ENCODE assay signal across 8 cellular contexts in the genomic region with DNA sequence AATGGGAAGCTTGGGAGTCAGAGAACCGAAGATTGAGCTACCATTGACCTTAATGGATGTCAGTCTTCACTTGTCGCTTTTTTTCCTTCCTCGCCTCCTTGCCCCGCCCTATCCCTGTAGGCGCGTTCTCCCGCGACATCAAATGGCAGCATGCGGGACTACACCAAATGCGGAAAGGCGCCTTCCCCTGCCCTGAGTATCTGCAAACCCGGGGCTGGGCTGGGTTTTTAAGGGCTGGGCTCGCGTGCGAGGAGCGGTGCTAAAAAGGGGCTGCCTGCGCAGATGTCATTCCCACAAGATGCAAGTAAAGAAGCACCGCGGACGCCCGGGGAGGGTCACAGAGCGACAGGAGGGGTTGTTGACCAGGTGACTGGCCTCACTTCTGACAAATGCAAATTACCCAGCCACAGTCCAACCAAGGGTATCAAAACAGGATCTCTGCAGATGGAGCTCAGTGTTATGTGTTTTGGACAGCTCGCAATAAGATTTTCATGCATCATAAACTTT. TPM values are rescaled to one million over a fixed set of nuclear protein-coding genes. Genes with fewer than 3 reads are reported as not detected.
A peak's percentile ranks its signal among the peaks of the same experiment; 100 is the strongest.
DNase-seq lines count a peak whose midpoint lies in the region; ATAC-seq and TF ChIP-seq lines count a peak whose summit lies in the region.

No MANE protein-coding gene starts in this region.

- no peak for TF ChIP-seq POLR2A in testis (IDR thresholded peaks at IDR 0.05)

- H2AFZ ChIP-seq in MM.1S (ENCODE audit: low read length), result peak overlapping the region; percentile 73

- peak overlapping the region; percentile 72 for H3K9ac ChIP-seq in MM.1S (ENCODE audit: low read length)

- H3K4me3 ChIP-seq in MM.1S (ENCODE audit: low read length), result peak overlapping the region; percentile 63
- peak overlapping the region; percentile 25 to 38 for H3K4me3 ChIP-seq in esophagus (ENCODE audit: low read depth in 1 of 2, low read length in 2 of 2)
- H3K4me3 ChIP-seq in testis, result peak overlapping the region in 1 of 2 donors; percentile 48

- H3K27me3 Mint-ChIP-seq in naive thymus-derived CD8-positive, alpha-beta T cell, result peaks cover 38 to 91% (median 66%) of the 10 kb centered on the region in 5 donors

- peak overlapping the region in 1 of 10 donors; percentile 36 for H3K27ac Mint-ChIP-seq in naive thymus-derived CD8-positive, alpha-beta T cell

- 10% methylated on average over 23 of the region's 23 CpGs for whole genome bisulfite sequencing in esophagus, 2 donors
- WGBS in testis, 2 donors, result 11 to 14% methylated on average over 23 of the region's 23 CpGs

- H3K4me2 ChIP-seq in MM.1S (ENCODE audit: low read depth, low read length), result peak overlapping the region; percentile 72

- DNase-seq in EL, result peak; percentile 62
- peak; percentile 91 for DNase-seq in MM.1S
- DNase-seq in activated CD8-positive, alpha-beta memory T cell treated with anti-CD3 and anti-CD28 coated beads, Interleukin-2, amount 50 U/mL, for 1 hour (ENCODE audit: extremely low read depth), result peak; percentile 1
- DNase-seq in naive thymus-derived CD8-positive, alpha-beta T cell, result peak in 7 of 10 donors; percentile 5 to 70 (median 15)
- DNase-seq in testis, result peak; percentile 75
- no peak for DNase-seq in A172 (ENCODE audit: low spot score)

- H3K4me3 Mint-ChIP-seq in naive thymus-derived CD8-positive, alpha-beta T cell, result peak overlapping the region; percentile 55 to 86 (median 66)

- H3K9me3 ChIP-seq in MM.1S (replicated peaks; ENCODE audit: insufficient read depth, low read length) (no peaks in the 10 kb centered on the region), esophagus (ENCODE audit: control insufficient read depth in 2 of 2, insufficient read depth in 1 of 2, low read depth in 1 of 2, low read length in 1 of 2) (no peaks in the 10 kb centered on the region), testis (no peaks in the 10 kb centered on the region)

- peaks cover 29% of the 10 kb centered on the region for H3K4me1 ChIP-seq in MM.1S (ENCODE audit: low read length)
- peaks cover 0 to 4% of the 10 kb centered on the region in 2 donors for H3K4me1 ChIP-seq in esophagus (ENCODE audit: control insufficient read depth in 2 of 2, insufficient read depth in 2 of 2, low read length in 1 of 2)
- H3K4me1 ChIP-seq in testis, result peaks cover 3% of the 10 kb centered on the region

- TF ChIP-seq CTCF in MM.1S (IDR thresholded peaks at IDR 0.05; ENCODE audit: low read length) (peak; percentile 60), testis (IDR thresholded peaks at IDR 0.05) (peak in 1 of 3 experiments; percentile 17)

- no peaks in the 10 kb centered on the region for H3K9me2 ChIP-seq in MM.1S (replicated peaks; ENCODE audit: insufficient read depth, low read length)

- H3K27me3 ChIP-seq in MM.1S (replicated peaks; ENCODE audit: insufficient read depth, low read length) (no peaks in the 10 kb centered on the region), esophagus (ENCODE audit: control insufficient read depth in 1 of 2, insufficient read depth in 2 of 2, low read length in 2 of 2) (no peaks in the 10 kb centered on the region), testis (no peaks in the 10 kb centered on the region)

- ATAC-seq in GM21717 (IDR thresholded peaks at IDR 0.05; ENCODE audit: unreplicated experiment), result peak; percentile 65
- ATAC-seq in naive thymus-derived CD8-positive, alpha-beta T cell, result peak; percentile 69 to 70

- H3K79me2 ChIP-seq in MM.1S (ENCODE audit: low read length), result peaks cover 4% of the 10 kb centered on the region

- POLR2A ChIA-PET in naive thymus-derived CD8-positive, alpha-beta T cell (lab: Charles Lee), result no interaction called here

- no peaks in the 10 kb centered on the region for H3K36me3 ChIP-seq in MM.1S (replicated peaks; ENCODE audit: insufficient read depth, low read length)
- no peaks in the 10 kb centered on the region for H3K36me3 ChIP-seq in esophagus (ENCODE audit: control insufficient read depth in 2 of 2, insufficient read depth in 2 of 2, low read length in 1 of 2)
- H3K36me3 ChIP-seq in testis (ENCODE audit: low read depth, missing control alignments), result no peaks in the 10 kb centered on the region

- intact Hi-C loops in testis (cut with DNase I; ENCODE audit: low total_unique reads), result no loop called here

- peaks cover 0 to 1% (median 0%) of the 10 kb centered on the region in 9 donors for H3K9me3 Mint-ChIP-seq in naive thymus-derived CD8-positive, alpha-beta T cell

- H3K27ac ChIP-seq in MM.1S (ENCODE audit: low read length) (peak overlapping the region; percentile 83), esophagus (ENCODE audit: low read depth in 2 of 2, low read length in 1 of 2) (no peak overlapping the region), testis (no peak overlapping the region)

- peaks cover 30% of the 10 kb centered on the region for H3F3A ChIP-seq in MM.1S (ENCODE audit: insufficient read depth, low read length)

- H3K4me1 Mint-ChIP-seq in naive thymus-derived CD8-positive, alpha-beta T cell, result peaks cover 15 to 64% (median 25%) of the 10 kb centered on the region in 4 donors

- no peaks in the 10 kb centered on the region for H3K36me3 Mint-ChIP-seq in naive thymus-derived CD8-positive, alpha-beta T cell

- H4K20me1 ChIP-seq in MM.1S (ENCODE audit: insufficient read depth, low read length), result no peaks in the 10 kb centered on the region

RNA-seq across cellular contexts. Expression of a gene that starts 4.7 kb away (rescaled TPM):
- polyA plus RNA-seq in esophagus (1 to 10 TPM; 3.1 to 5.3 TPM), testis (ENCODE audit: insufficient read depth, low read depth, low replicate concordance) (not detected)
- 1 to 10 TPM; 2.9 to 4.6 TPM for total RNA-seq in naive thymus-derived CD8-positive, alpha-beta T cell
- not detected for polyA plus RNA-seq in naive thymus-derived CD8-positive, alpha-beta T cell
- under 1 TPM; 0.24 to 0.81 TPM for total RNA-seq in testis
- 26.7 and 31.4 TPM in 2 replicates for total RNA-seq in A172 (2014; rRNA removed; shearing (Covaris generic))

RNA-seq across cellular contexts. Expression of a gene that starts 16.2 kb away (rescaled TPM):
- polyA plus RNA-seq in esophagus (not detected), testis (ENCODE audit: insufficient read depth, low read depth, low replicate concordance) (not detected)
- not detected for total RNA-seq in naive thymus-derived CD8-positive, alpha-beta T cell
- polyA plus RNA-seq in naive thymus-derived CD8-positive, alpha-beta T cell, result not detected
- not detected for total RNA-seq in testis
- not detected in 2 replicates for total RNA-seq in A172 (2014; rRNA removed; shearing (Covaris generic))

RNA-seq across cellular contexts. Expression of a gene that starts 40.3 kb away (rescaled TPM):
- polyA plus RNA-seq in esophagus (10 to 100 TPM in 1 of 2 donors, 1 to 10 TPM in 1; 6.6 to 21.7 TPM), testis (ENCODE audit: insufficient read depth, low read depth, low replicate concordance) (12.3 TPM)
- total RNA-seq in naive thymus-derived CD8-positive, alpha-beta T cell, result 100 to 1,000 TPM; 113 to 117 TPM
- polyA plus RNA-seq in naive thymus-derived CD8-positive, alpha-beta T cell, result 10 to 100 TPM; 21.7 to 26.4 (median 22.9) TPM
- 10 to 100 TPM; 41.5 to 43.4 TPM for total RNA-seq in testis
- 83.5 and 102 TPM in 2 replicates for total RNA-seq in A172 (2014; rRNA removed; shearing (Covaris generic))
